ENCODE assay signal across 8 cellular contexts in the genomic region with DNA sequence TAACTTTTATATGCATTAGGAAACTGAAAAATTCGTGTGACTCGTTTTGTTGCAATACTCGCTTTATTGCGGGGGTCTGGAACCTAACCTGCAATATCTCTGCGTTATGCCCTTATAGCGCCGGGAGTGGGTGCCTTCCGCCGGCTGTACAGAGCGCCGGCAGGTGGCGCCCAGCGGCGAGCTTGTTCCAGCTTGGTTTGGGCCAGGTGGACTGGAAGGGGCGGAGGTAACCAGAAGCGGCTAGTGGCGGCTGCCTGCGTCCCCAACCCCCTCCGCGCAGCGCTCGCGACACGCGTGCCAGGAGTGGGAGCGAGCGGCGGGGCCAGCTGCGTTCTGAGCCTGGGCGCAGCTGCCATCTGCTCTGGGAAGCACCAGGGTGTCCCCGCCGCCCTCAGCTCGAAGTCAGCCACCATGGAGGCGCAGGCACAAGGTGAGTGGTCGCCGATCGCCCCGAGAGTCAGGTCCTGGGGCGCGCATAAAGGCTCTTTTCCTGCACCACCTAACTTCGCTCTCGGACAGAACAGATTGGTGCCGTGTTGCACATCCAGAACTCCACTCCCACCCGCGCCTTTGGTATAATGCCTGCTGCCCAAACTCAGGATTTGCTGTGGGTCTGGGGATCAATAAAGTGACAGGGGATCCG. TPM values are rescaled to one million over a fixed set of nuclear protein-coding genes. Genes with fewer than 3 reads are reported as not detected.
DNase-seq lines count a peak whose midpoint lies in the region; ATAC-seq and TF ChIP-seq lines count a peak whose summit lies in the region.

A gene with protein sequence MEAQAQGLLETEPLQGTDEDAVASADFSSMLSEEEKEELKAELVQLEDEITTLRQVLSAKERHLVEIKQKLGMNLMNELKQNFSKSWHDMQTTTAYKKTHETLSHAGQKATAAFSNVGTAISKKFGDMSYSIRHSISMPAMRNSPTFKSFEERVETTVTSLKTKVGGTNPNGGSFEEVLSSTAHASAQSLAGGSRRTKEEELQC (plus strand): TSS at position 233 of the 643 bp plus-strand sequence. CDS start 179 bp downstream, at position 412.

- H3K4me1 ChIP-seq in RWPE2 (ENCODE audit: insufficient read depth, poor library complexity, severe bottlenecking), result peaks cover 16% of the 10 kb centered on the region

- DNase-seq in DMS53 (lab: John Stamatoyannopoulos, UW) (peak; percentile 93), RWPE2 (ENCODE audit: low spot score) (peak; percentile 76), glomerular visceral epithelial cell (ENCODE audit: extremely low spot score) (peak; percentile 87), nucleus accumbens (lab: John Stamatoyannopoulos, UW) (peak in 53 of 56 donors; percentile 15 to 83 (median 56))
- DNase-seq in activated naive CD4-positive, alpha-beta T cell treated with anti-CD3 and anti-CD28 coated beads, Interleukin-2, amount 50 U/mL, for 72 hours (ENCODE audit: low spot score in 2 of 2), result peak; percentile 63 to 72

- no peaks in the 10 kb centered on the region for H3K27me3 ChIP-seq in RWPE2 (ENCODE audit: insufficient read depth, poor library complexity, severe bottlenecking)

- no peaks in the 10 kb centered on the region for H3K36me3 Mint-ChIP-seq in activated naive CD4-positive, alpha-beta T cell treated with anti-CD3 and anti-CD28 coated beads, Interleukin-2, amount 50 U/mL, for 72 hours

- H3K4me3 ChIP-seq in RWPE2 (ENCODE audit: severe bottlenecking), result peak within 1 kb of the TSS; percentile 83

- TF ChIP-seq CTCF in RWPE2 (IDR thresholded peaks at IDR 0.05; ENCODE audit: poor library complexity, severe bottlenecking), result peak; percentile 96

- peak; percentile 98 for ATAC-seq in GM21737 (IDR thresholded peaks at IDR 0.05; ENCODE audit: unreplicated experiment)
- ATAC-seq in RWPE2 (ENCODE audit: low read depth), result peak; percentile 88
- ATAC-seq in activated naive CD4-positive, alpha-beta T cell treated with anti-CD3 and anti-CD28 coated beads, Interleukin-2, amount 50 U/mL, for 72 hours, result peak; percentile 93 to 97

- H3K36me3 ChIP-seq in RWPE2 (ENCODE audit: low read depth), result no peaks in the 10 kb centered on the region

- no peak for TF ChIP-seq EP300 in Ishikawa (IDR thresholded peaks at IDR 0.05; ENCODE audit: borderline replicate concordance)

- no peak within 1 kb of the TSS for H3K27ac Mint-ChIP-seq in activated naive CD4-positive, alpha-beta T cell treated with anti-CD3 and anti-CD28 coated beads, Interleukin-2, amount 50 U/mL, for 72 hours

- TF ChIP-seq RAD21 in Ishikawa (IDR thresholded peaks at IDR 0.05; ENCODE audit: low read depth), result peak; percentile 76

- H3K27ac ChIP-seq in RWPE2 (ENCODE audit: poor library complexity, severe bottlenecking) (peak within 1 kb of the TSS; percentile 39), temporal lobe (ENCODE audit: low read depth, low read length) (peak within 1 kb of the TSS; percentile 10)

- H3K9me3 ChIP-seq in RWPE2 (ENCODE audit: severe bottlenecking), result no peaks in the 10 kb centered on the region

- H3K9me3 Mint-ChIP-seq in activated naive CD4-positive, alpha-beta T cell treated with anti-CD3 and anti-CD28 coated beads, Interleukin-2, amount 50 U/mL, for 72 hours, result no peaks in the 10 kb centered on the region

TF ChIP-seq in Ishikawa, 13 proteins besides CTCF, POLR2A, EP300 and RAD21:
- TF ChIP-seq CEBPB (IDR thresholded peaks at IDR 0.05), result no peak
- TF ChIP-seq EGR1 (IDR thresholded peaks at IDR 0.05), result no peak
- peak; percentile 49 for TF ChIP-seq NFIC (IDR thresholded peaks at IDR 0.05)
- peak; percentile 50; the same call in 1 of the 2 replicates for TF ChIP-seq YY1 (IDR thresholded peaks at IDR 0.05; ENCODE audit: low read depth)
- TF ChIP-seq, protein P1, sequence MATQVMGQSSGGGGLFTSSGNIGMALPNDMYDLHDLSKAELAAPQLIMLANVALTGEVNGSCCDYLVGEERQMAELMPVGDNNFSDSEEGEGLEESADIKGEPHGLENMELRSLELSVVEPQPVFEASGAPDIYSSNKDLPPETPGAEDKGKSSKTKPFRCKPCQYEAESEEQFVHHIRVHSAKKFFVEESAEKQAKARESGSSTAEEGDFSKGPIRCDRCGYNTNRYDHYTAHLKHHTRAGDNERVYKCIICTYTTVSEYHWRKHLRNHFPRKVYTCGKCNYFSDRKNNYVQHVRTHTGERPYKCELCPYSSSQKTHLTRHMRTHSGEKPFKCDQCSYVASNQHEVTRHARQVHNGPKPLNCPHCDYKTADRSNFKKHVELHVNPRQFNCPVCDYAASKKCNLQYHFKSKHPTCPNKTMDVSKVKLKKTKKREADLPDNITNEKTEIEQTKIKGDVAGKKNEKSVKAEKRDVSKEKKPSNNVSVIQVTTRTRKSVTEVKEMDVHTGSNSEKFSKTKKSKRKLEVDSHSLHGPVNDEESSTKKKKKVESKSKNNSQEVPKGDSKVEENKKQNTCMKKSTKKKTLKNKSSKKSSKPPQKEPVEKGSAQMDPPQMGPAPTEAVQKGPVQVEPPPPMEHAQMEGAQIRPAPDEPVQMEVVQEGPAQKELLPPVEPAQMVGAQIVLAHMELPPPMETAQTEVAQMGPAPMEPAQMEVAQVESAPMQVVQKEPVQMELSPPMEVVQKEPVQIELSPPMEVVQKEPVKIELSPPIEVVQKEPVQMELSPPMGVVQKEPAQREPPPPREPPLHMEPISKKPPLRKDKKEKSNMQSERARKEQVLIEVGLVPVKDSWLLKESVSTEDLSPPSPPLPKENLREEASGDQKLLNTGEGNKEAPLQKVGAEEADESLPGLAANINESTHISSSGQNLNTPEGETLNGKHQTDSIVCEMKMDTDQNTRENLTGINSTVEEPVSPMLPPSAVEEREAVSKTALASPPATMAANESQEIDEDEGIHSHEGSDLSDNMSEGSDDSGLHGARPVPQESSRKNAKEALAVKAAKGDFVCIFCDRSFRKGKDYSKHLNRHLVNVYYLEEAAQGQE (IDR thresholded peaks at IDR 0.05; ENCODE audit: low read depth), result no peak
- TF ChIP-seq TCF12 (IDR thresholded peaks at IDR 0.05; ENCODE audit: low read depth), result peak; percentile 56
- TF ChIP-seq, protein P2, sequence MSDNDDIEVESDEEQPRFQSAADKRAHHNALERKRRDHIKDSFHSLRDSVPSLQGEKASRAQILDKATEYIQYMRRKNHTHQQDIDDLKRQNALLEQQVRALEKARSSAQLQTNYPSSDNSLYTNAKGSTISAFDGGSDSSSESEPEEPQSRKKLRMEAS (IDR thresholded peaks at IDR 0.05), result peak; percentile 75
- peak; percentile 33; the same call in 1 of the 2 replicates for TF ChIP-seq TEAD4 (IDR thresholded peaks at IDR 0.05)
- no peak for TF ChIP-seq ZBTB7A (IDR thresholded peaks at IDR 0.05; ENCODE audit: low read depth)
- TF ChIP-seq TAF1 (IDR thresholded peaks at IDR 0.05; ENCODE audit: low read depth), result peak; percentile 48; the same call in 1 of the 2 replicates
- TF ChIP-seq, protein P3, sequence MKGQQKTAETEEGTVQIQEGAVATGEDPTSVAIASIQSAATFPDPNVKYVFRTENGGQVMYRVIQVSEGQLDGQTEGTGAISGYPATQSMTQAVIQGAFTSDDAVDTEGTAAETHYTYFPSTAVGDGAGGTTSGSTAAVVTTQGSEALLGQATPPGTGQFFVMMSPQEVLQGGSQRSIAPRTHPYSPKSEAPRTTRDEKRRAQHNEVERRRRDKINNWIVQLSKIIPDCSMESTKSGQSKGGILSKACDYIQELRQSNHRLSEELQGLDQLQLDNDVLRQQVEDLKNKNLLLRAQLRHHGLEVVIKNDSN (IDR thresholded peaks at IDR 0.05), result peak; percentile 5; the same call in 1 of the 2 replicates
- no peak for TF ChIP-seq CREB1 (IDR thresholded peaks at IDR 0.05; ENCODE audit: low read depth)
- no peak for TF ChIP-seq FOXM1 (IDR thresholded peaks at IDR 0.05; ENCODE audit: borderline replicate concordance, low read depth)

RNA-seq across cellular contexts. Expression of the gene that starts here (rescaled TPM):
- 1 to 10 TPM in 1 of 2 donors, under 1 TPM in 1; 0.87 to 1.6 TPM for total RNA-seq in activated naive CD4-positive, alpha-beta T cell treated with anti-CD3 and anti-CD28 coated beads, Interleukin-2, amount 50 U/mL, for 72 hours
- 3.4 TPM for total RNA-seq in temporal lobe

Comparison
In these comparisons a context has a peak if more than half of its experiments do, and no peak if none do; other contexts are left out.
1. Peak in every context shown above with its lines: DNase-seq, ATAC-seq, H3K4me3 ChIP-seq and H3K27ac ChIP-seq.